Comparison of ENCODE assay signal across 21 cellular contexts in genomic region chr6:68144667-68145066, GRCh38.
"Had no signal": no experiment of that assay in that cellular context is flagged by ENCODE, and none has a peak within 500 bp of the region (broad histone marks: within the 10 kb centered on the region; RNA-seq: fewer than 3 reads in every experiment).

No MANE protein-coding gene starts in this region.

- H3K4me1 ChIP-seq: esophagus squamous epithelium, gastroesophageal sphincter, psoas muscle, right lobe of liver, spleen, testis, tibial nerve, upper lobe of right lung had no signal

- DNase-seq: effector memory CD4-positive, alpha-beta T cell; esophagus squamous epithelium; foreskin fibroblast; glutamatergic neuron; kidney; left colon; left ventricle myocardium superior; naive thymus-derived CD4-positive, alpha-beta T cell; nephron progenitor cell; psoas muscle; retina; right lobe of liver; spleen; stimulated activated CD4-positive, alpha-beta T cell treated with anti-CD3 and anti-CD28 coated beads, Interleukin-15, amount 100 ng/mL, for 24 hours; stimulated activated CD4-positive, alpha-beta T cell treated with anti-CD3 and anti-CD28 coated beads, Interleukin-1b, Interleukin-23, amount 100 ng/mL, for 48 hours; stimulated activated CD4-positive, alpha-beta T cell treated with anti-CD3 and anti-CD28 coated beads, Interleukin-4, amount 100 ng/mL, for 24 hours; testis; upper lobe of right lung had no signal

- H3K9me3 ChIP-seq: esophagus squamous epithelium, psoas muscle, right lobe of liver, testis, upper lobe of right lung had no signal

- H3K27ac ChIP-seq: epithelial cell of prostate, esophagus squamous epithelium, gastroesophageal sphincter, psoas muscle, right lobe of liver, spleen, testis, tibial nerve, upper lobe of right lung had no signal

- H3K4me3 ChIP-seq: esophagus squamous epithelium, gastroesophageal sphincter, psoas muscle, right lobe of liver, spleen, testis, tibial nerve, upper lobe of right lung had no signal

- H3K27me3 ChIP-seq: esophagus squamous epithelium, gastroesophageal sphincter, right lobe of liver, spleen, testis, tibial nerve, upper lobe of right lung had no signal

- H3K36me3 ChIP-seq: esophagus squamous epithelium, gastroesophageal sphincter, right lobe of liver, spleen, tibial nerve, upper lobe of right lung had no signal
